Comparison of ENCODE assay signal across 14 cellular contexts in the genomic region with DNA sequence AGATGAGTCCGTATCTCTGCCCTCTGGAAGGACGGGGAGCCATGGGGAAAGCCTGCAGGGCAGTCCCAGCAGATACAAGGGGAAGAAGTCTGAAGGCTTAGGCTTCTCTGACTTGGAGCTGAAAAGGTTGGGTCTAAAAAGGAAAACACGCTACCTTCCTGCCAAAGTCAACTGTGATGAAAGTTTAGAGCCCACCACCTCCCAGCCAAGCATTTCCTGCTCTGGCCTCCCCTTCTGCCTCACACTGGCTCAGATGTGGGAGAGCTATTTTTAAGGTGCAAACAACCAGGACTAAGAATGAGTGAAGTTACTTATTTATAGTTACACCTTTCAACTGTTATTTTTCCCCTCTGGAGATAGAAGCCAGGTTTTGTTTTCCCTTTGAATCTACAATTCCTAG. TPM values are rescaled to one million over a fixed set of nuclear protein-coding genes. Genes with fewer than 3 reads are reported as not detected.
DNase-seq lines count a peak whose midpoint lies in the region; ATAC-seq and TF ChIP-seq lines count a peak whose summit lies in the region.
"Had no signal": no experiment of that assay in that cellular context is flagged by ENCODE, and none has a peak within 500 bp of the region (broad histone marks: within the 10 kb centered on the region; RNA-seq: fewer than 3 reads in every experiment).

No MANE protein-coding gene starts in this region.

- peak overlapping the region; percentile 71; the same call in 1 of the 2 replicates for H3K4ac ChIP-seq in IMR-90 (ENCODE audit: low read depth, low read length)

- CTCF ChIA-PET in IMR-90 (lab: Yijun Ruan, JAX): no interaction called here

- H3K36me3 ChIP-seq in BLaER1 (peaks cover 9% of the 10 kb centered on the region; the same call in 1 of the 2 replicates), IMR-90 (ENCODE audit: control insufficient read depth, insufficient read depth, low read length) (peaks cover 3% of the 10 kb centered on the region; the same call in 1 of the 2 replicates), skeletal muscle tissue (ENCODE audit: control insufficient read depth in 3 of 3, insufficient read depth in 3 of 3, low read length in 3 of 3) (peaks cover 0 to 4% (median 0%) of the 10 kb centered on the region in 3 donors)
- H3K36me3 ChIP-seq in effector memory CD4-positive, alpha-beta T cell (ENCODE audit: control insufficient read depth, insufficient read depth, low read length): peaks cover 12% of the 10 kb centered on the region

- DNase-seq in IMR-90 (no peak), fibroblast of the aortic adventitia (ENCODE audit: low read depth) (peak; percentile 25), 8988T (no peak), HuH-7 (ENCODE audit: low spot score) (no peak), HPDE6-E6E7 (ENCODE audit: extremely low spot score) (no peak)
- DNase-seq in effector memory CD4-positive, alpha-beta T cell: no peak
- DNase-seq: activated T-cell treated with anti-CD3 and anti-CD28 coated beads, Interleukin-2, amount 50 U/mL, for 4 hours; body of pancreas; HFFc6; NCI-H1092 treated with DMSO at 0.1 percent for 48 hours; NCI-H2227 treated with DMSO at 0.1 percent for 48 hours; stimulated activated CD4-positive, alpha-beta T cell treated with anti-CD3 and anti-CD28 coated beads, Interleukin-2, amount 100 ng/mL, for 48 hours had no signal

- H2AFZ ChIP-seq in IMR-90 (replicated peaks; ENCODE audit: low read length, poor library complexity): no peak overlapping the region

- no TSS peak for BruUV-seq in IMR-90 (replicated peaks; lab: Mats Ljungman, UMichigan)

- H3K4me2 ChIP-seq in BLaER1 (peak overlapping the region; percentile 43), IMR-90 (ENCODE audit: low read depth, low read length) (no peak overlapping the region)

- no peaks in the 10 kb centered on the region for H4K20me1 ChIP-seq in BLaER1
- H4K20me1 ChIP-seq in IMR-90 (ENCODE audit: insufficient read depth, low read length): peaks cover 5% of the 10 kb centered on the region; the same call in 1 of the 2 replicates

- H2BK120ac ChIP-seq in IMR-90 (ENCODE audit: low read depth, low read length): peak overlapping the region; percentile 41

- no peak for TF ChIP-seq RAD21 in IMR-90 (IDR thresholded peaks at IDR 0.05; ENCODE audit: low read length)

- TF ChIP-seq POLR2A in IMR-90 (IDR thresholded peaks at IDR 0.05; ENCODE audit: low read depth, low read length): no peak

- no peak overlapping the region for H2AK9ac ChIP-seq in IMR-90 (replicated peaks; ENCODE audit: low read depth, low read length, poor library complexity)

- H3K4me3 ChIP-seq in BLaER1 (no peak overlapping the region), IMR-90 (ENCODE audit: insufficient read depth, low read depth, low read length) (no peak overlapping the region), fibroblast of the aortic adventitia (ENCODE audit: low read depth, low read length) (no peak overlapping the region), skeletal muscle tissue (ENCODE audit: low read length in 3 of 3) (no peak overlapping the region)
- H3K4me3 ChIP-seq in effector memory CD4-positive, alpha-beta T cell (ENCODE audit: insufficient read depth, low read depth, low read length, poor library complexity, severe bottlenecking): no peak overlapping the region
- H3K4me3 ChIP-seq: body of pancreas had no signal

- peaks cover 13% of the 10 kb centered on the region for H3K4me1 ChIP-seq in BLaER1
- peaks cover 24% of the 10 kb centered on the region for H3K4me1 ChIP-seq in IMR-90 (ENCODE audit: control insufficient read depth, insufficient read depth, low read length)
- peaks cover 66 to 67% (median 66%) of the 10 kb centered on the region in 3 donors for H3K4me1 ChIP-seq in skeletal muscle tissue (ENCODE audit: control insufficient read depth in 3 of 3, insufficient read depth in 3 of 3, low read length in 3 of 3)
- no peaks in the 10 kb centered on the region for H3K4me1 ChIP-seq in effector memory CD4-positive, alpha-beta T cell (ENCODE audit: control insufficient read depth, insufficient read depth, low read length, poor library complexity, severe bottlenecking)

- no peak overlapping the region for H4K8ac ChIP-seq in IMR-90 (ENCODE audit: low read depth in 2 of 2, low read length in 2 of 2)

- WGBS in IMR-90 (ENCODE audit: extremely low coverage in 2 of 2, insufficient read length in 1 of 2), 2 experiments: 100% methylated on average over 1 of the region's 3 CpGs; no CpG with 5 or more reads in 1 of the 2 experiments

- H2BK20ac ChIP-seq in IMR-90 (ENCODE audit: low read depth, low read length): 0 out of 2 replicates have a peak overlapping the region, but pooled peaks have one; percentile 40

- H3K9ac ChIP-seq in BLaER1 (no peak overlapping the region), IMR-90 (ENCODE audit: low read depth, low read length) (no peak overlapping the region), skeletal muscle tissue (ENCODE audit: low read depth in 1 of 3, low read length in 3 of 3) (no peak overlapping the region)

- ATAC-seq in IMR-90 (ENCODE audit: low read depth): no peak
- ATAC-seq: activated T-cell treated with anti-CD3 and anti-CD28 coated beads, Interleukin-2, amount 50 U/mL, for 4 hours; body of pancreas had no signal

- H3K79me1 ChIP-seq in IMR-90 (ENCODE audit: low read depth in 1 of 2, low read length in 2 of 2): peaks cover 11 to 69% of the 10 kb centered on the region in 2 experiments; a peak in 3 of 4 replicates

- no peak overlapping the region; the same call in 1 of the 2 replicates for H4K91ac ChIP-seq in IMR-90 (ENCODE audit: insufficient read depth, low read depth, low read length)

- 0 out of 2 replicates have a peak overlapping the region, but pooled peaks have one; percentile 5 for H3K14ac ChIP-seq in IMR-90 (replicated peaks; ENCODE audit: low read depth, low read length)

- H2BK15ac ChIP-seq in IMR-90 (ENCODE audit: low read depth, low read length): no peak overlapping the region; the same call in 2 of the 3 replicates

- H3K27ac ChIP-seq in BLaER1 (no peak overlapping the region), IMR-90 (ENCODE audit: insufficient read depth, low read length) (no peak overlapping the region), skeletal muscle tissue (ENCODE audit: low read depth, low read length) (peak overlapping the region; percentile 23)
- no peak overlapping the region for H3K27ac ChIP-seq in effector memory CD4-positive, alpha-beta T cell (ENCODE audit: insufficient read depth, low read length, poor library complexity, severe bottlenecking)

- H3K23ac ChIP-seq in IMR-90 (ENCODE audit: low read depth, low read length): no peak overlapping the region

- H3K9me3 ChIP-seq in BLaER1 (no peaks in the 10 kb centered on the region), IMR-90 (ENCODE audit: control insufficient read depth, insufficient read depth, low read length) (no peaks in the 10 kb centered on the region), skeletal muscle tissue (ENCODE audit: control insufficient read depth in 3 of 3, low read length in 3 of 3) (no peaks in the 10 kb centered on the region)
- no peaks in the 10 kb centered on the region for H3K9me3 ChIP-seq in effector memory CD4-positive, alpha-beta T cell (ENCODE audit: control insufficient read depth, low read length)
- H3K9me3 ChIP-seq: body of pancreas had no signal

- peaks cover 25% of the 10 kb centered on the region for H3K9me1 ChIP-seq in IMR-90 (ENCODE audit: insufficient read depth, low read length)

- H3K27me3 ChIP-seq in BLaER1: no peaks in the 10 kb centered on the region
- no peaks in the 10 kb centered on the region for H3K27me3 ChIP-seq in IMR-90 (ENCODE audit: control insufficient read depth, insufficient read depth, low read length)
- H3K27me3 ChIP-seq in skeletal muscle tissue (ENCODE audit: control insufficient read depth in 3 of 3, insufficient read depth in 3 of 3, low read length in 3 of 3): no peaks in the 10 kb centered on the region
- H3K27me3 ChIP-seq in effector memory CD4-positive, alpha-beta T cell (replicated peaks; ENCODE audit: control insufficient read depth, insufficient read depth, low read length, poor library complexity, severe bottlenecking): no peaks in the 10 kb centered on the region
- H3K27me3 ChIP-seq: body of pancreas had no signal

- intact Hi-C loops in IMR-90 (cut with micrococcal nuclease): no loop called here

- no peak overlapping the region for H3K56ac ChIP-seq in IMR-90 (ENCODE audit: extremely low read depth, insufficient read depth, low read length)

- TF ChIP-seq CTCF in IMR-90 (conservative IDR thresholded peaks at IDR 0.05; ENCODE audit: low read depth, low read length) (no peak), fibroblast of the aortic adventitia (IDR thresholded peaks at IDR 0.05; ENCODE audit: insufficient read depth, low read length) (no peak)

- POLR2A ChIA-PET in IMR-90 (lab: Charles Lee; ENCODE audit: unreplicated experiment): no interaction called here

- H2AK5ac ChIP-seq in IMR-90 (ENCODE audit: low read depth, low read length): no peak overlapping the region

- no peak overlapping the region for H2BK5ac ChIP-seq in IMR-90 (ENCODE audit: low read depth, low read length, poor library complexity, severe bottlenecking)

- in situ Hi-C loops in IMR-90 (cut with MboI; ENCODE audit: low sequenced_read_pairs): no loop called here

- no peak overlapping the region for H3K18ac ChIP-seq in IMR-90 (ENCODE audit: low read depth, low read length)

- dilution Hi-C loops in IMR-90 (cut with HindIII; ENCODE audit: low sequenced_read_pairs, unreplicated experiment): no loop called here

- H4K5ac ChIP-seq in IMR-90 (ENCODE audit: low read depth, low read length): no peak overlapping the region

TF ChIP-seq in IMR-90, 13 proteins besides CTCF, POLR2A, EP300 and RAD21:
- TF ChIP-seq BHLHE40 (IDR thresholded peaks at IDR 0.05; ENCODE audit: low read depth, low read length) (no peak), USF2 (IDR thresholded peaks at IDR 0.05; ENCODE audit: low read depth, low read length) (no peak), RCOR1 (IDR thresholded peaks at IDR 0.05; ENCODE audit: insufficient replicate concordance, low read length) (no peak), CEBPB (IDR thresholded peaks at IDR 0.05; ENCODE audit: low read depth, low read length) (no peak), FOS (IDR thresholded peaks at IDR 0.05; ENCODE audit: low read depth, low read length) (no peak), SMC3 (IDR thresholded peaks at IDR 0.05; ENCODE audit: low read depth, low read length) (no peak)

RNA-seq across cellular contexts. Expression of gene NEDD9, which starts 21.2 kb away (rescaled TPM):
- total RNA-seq in IMR-90 (2012; rRNA removed) (16.5 and 16.7 TPM in 2 replicates), fibroblast of the aortic adventitia (ENCODE audit: low replicate concordance) (0.33 and 0.36 TPM in 2 replicates), skeletal muscle tissue (21.4 TPM)
- 7.6 and 8.2 TPM in 2 replicates for polyA plus RNA-seq in IMR-90 (2012; rRNA removed)
- polyA plus RNA-seq in IMR-90 (2012; cell fraction: cytosol; rRNA removed): 5.4 and 7.2 TPM in 2 replicates
- 9.9 and 17.1 TPM in 2 replicates for polyA plus RNA-seq in IMR-90 (2012; cell fraction: nucleus; rRNA removed; ENCODE audit: low replicate concordance)

Comparison
In these comparisons a context has a peak if more than half of its experiments do, and no peak if none do; other contexts are left out.
1. RNA of gene NEDD9, which starts 21.2 kb away (total RNA-seq): 21.4 TPM in skeletal muscle tissue (single experiment) and 16.5 to 16.7 TPM in IMR-90; 0.33 to 0.36 TPM in fibroblast of the aortic adventitia; every median in the first group is over 10 times any median in the second.